Comparison of ENCODE assay signal across 1 cellular context in genomic region chr12:26406391-26406790, GRCh38.
TF ChIP-seq lines count a peak whose summit lies in the region.

No MANE protein-coding gene starts in this region.

TF ChIP-seq in IMR-90, 13 proteins besides CTCF, POLR2A, EP300 and RAD21 (continued from another document):
- TF ChIP-seq ELK1 (IDR thresholded peaks at IDR 0.05; ENCODE audit: borderline replicate concordance, low read depth, low read length) = no peak
- no peak for TF ChIP-seq CEBPB (IDR thresholded peaks at IDR 0.05; ENCODE audit: low read depth, low read length)
- no peak for TF ChIP-seq BHLHE40 (IDR thresholded peaks at IDR 0.05; ENCODE audit: low read depth, low read length)
- TF ChIP-seq RCOR1 (IDR thresholded peaks at IDR 0.05; ENCODE audit: insufficient replicate concordance, low read length) = no peak
- no peak for TF ChIP-seq NFE2L2 (IDR thresholded peaks at IDR 0.05; ENCODE audit: low read depth, low read length)
- TF ChIP-seq MXI1 (IDR thresholded peaks at IDR 0.05; ENCODE audit: borderline replicate concordance, low read depth, low read length) = no peak
- TF ChIP-seq MAFK (IDR thresholded peaks at IDR 0.05; ENCODE audit: low read depth, low read length) = no peak
- no peak for TF ChIP-seq USF2 (IDR thresholded peaks at IDR 0.05; ENCODE audit: low read depth, low read length)
- no peak for TF ChIP-seq RFX5 (IDR thresholded peaks at IDR 0.05; ENCODE audit: low read depth, low read length)
TF ChIP-seq in IMR-90: peak in this region for 0.
